18 cellular contexts compared by ENCODE assay signal in genomic region chr1:234885601-234886000, GRCh38.
DNase-seq lines count a peak whose midpoint lies in the region; ATAC-seq and TF ChIP-seq lines count a peak whose summit lies in the region.
"Had no signal": no experiment of that assay in that cellular context is flagged by ENCODE, and none has a peak within 500 bp of the region (broad histone marks: within the 10 kb centered on the region; RNA-seq: fewer than 3 reads in every experiment).

No MANE protein-coding gene starts in this region.

- no peaks in the 10 kb centered on the region for H3K36me3 Mint-ChIP-seq in T-helper 17 cell (ENCODE audit: low read depth)
- H3K36me3 Mint-ChIP-seq: stimulated activated effector memory CD8-positive, alpha-beta T cell treated with anti-CD3 and anti-CD28 coated beads, Interleukin-12 subunit alpha, Interleukin-12 subunit beta, amount 100 ng/mL, for 72 hours had no signal

- H3K4me2 ChIP-seq in BLaER1 treated with 17β-estradiol and CSF1 and Interleukin-3, amounts not matched to agents 10 nM and 100 nM, result peak overlapping the region; percentile 31 to 82 (median 70); a peak in 21 of 22 replicates

- H3K9me3 ChIP-seq in BLaER1 treated with 17β-estradiol and CSF1 and Interleukin-3, amounts not matched to agents 10 nM and 100 nM (replicated peaks in 1 of 11), result peaks cover 0 to 12% (median 5%) of the 10 kb centered on the region in 11 experiments; a peak in 11 of 22 replicates
- H3K9me3 ChIP-seq in T-helper 17 cell (ENCODE audit: control insufficient read depth, low read length, poor library complexity, severe bottlenecking) (no peaks in the 10 kb centered on the region), sigmoid colon (no peaks in the 10 kb centered on the region)
- H3K9me3 ChIP-seq: body of pancreas, Caco-2, MG63 had no signal

- no peak for ATAC-seq in T-helper 17 cell
- ATAC-seq in left ventricle myocardium superior, result peak; percentile 70
- no peak for ATAC-seq in GM21423 (IDR thresholded peaks at IDR 0.05; ENCODE audit: unreplicated experiment)
- ATAC-seq: stimulated activated effector memory CD8-positive, alpha-beta T cell treated with anti-CD3 and anti-CD28 coated beads, Interleukin-12 subunit alpha, Interleukin-12 subunit beta, amount 100 ng/mL, for 72 hours had no signal

- no peaks in the 10 kb centered on the region for H3K27me3 ChIP-seq in BLaER1 treated with 17β-estradiol and CSF1 and Interleukin-3, amounts not matched to agents 10 nM and 100 nM
- no peaks in the 10 kb centered on the region for H3K27me3 ChIP-seq in sigmoid colon
- H3K27me3 ChIP-seq: body of pancreas, MG63 had no signal

- H3K9ac ChIP-seq in BLaER1 treated with 17β-estradiol and CSF1 and Interleukin-3, amounts not matched to agents 10 nM and 100 nM, result no peak overlapping the region; a peak in 1 of 22 replicates
- H3K9ac ChIP-seq: GM23248 had no signal

- no peaks in the 10 kb centered on the region for H3K36me3 ChIP-seq in BLaER1 treated with 17β-estradiol and CSF1 and Interleukin-3, amounts not matched to agents 10 nM and 100 nM
- H3K36me3 ChIP-seq in sigmoid colon, result no peaks in the 10 kb centered on the region
- H3K36me3 ChIP-seq: MG63 had no signal

- no peak for TF ChIP-seq POLR2A in sigmoid colon (IDR thresholded peaks at IDR 0.05)

- no peak for TF ChIP-seq CTCF in sigmoid colon (IDR thresholded peaks at IDR 0.05)

- H3K4me1 ChIP-seq in BLaER1 treated with 17β-estradiol and CSF1 and Interleukin-3, amounts not matched to agents 10 nM and 100 nM, result peaks cover 42 to 75% (median 59%) of the 10 kb centered on the region in 10 experiments
- peaks cover 0 to 29% (median 27%) of the 10 kb centered on the region in 4 donors for H3K4me1 ChIP-seq in sigmoid colon
- H3K4me1 ChIP-seq: Caco-2 had no signal

- H3K4me3 ChIP-seq in BLaER1 treated with 17β-estradiol and CSF1 and Interleukin-3, amounts not matched to agents 10 nM and 100 nM, result no peak overlapping the region
- no peak overlapping the region for H3K4me3 ChIP-seq in sigmoid colon
- H3K4me3 ChIP-seq: body of pancreas, GM23248, MG63, SK-N-MC had no signal

- no peaks in the 10 kb centered on the region for H4K20me1 ChIP-seq in BLaER1 treated with 17β-estradiol and CSF1 and Interleukin-3, amounts not matched to agents 10 nM and 100 nM

- H3K4me3 Mint-ChIP-seq in T-helper 17 cell, result no peak overlapping the region
- H3K4me3 Mint-ChIP-seq: stimulated activated effector memory CD8-positive, alpha-beta T cell treated with anti-CD3 and anti-CD28 coated beads, Interleukin-12 subunit alpha, Interleukin-12 subunit beta, amount 100 ng/mL, for 72 hours had no signal

- 75 to 76% methylated on average over 8 of the region's 8 CpGs for WGBS in sigmoid colon, 2 donors

- peak overlapping the region in 5 of 11 experiments; percentile 2 to 51 (median 23); a peak in 4 of 22 replicates for H3K27ac ChIP-seq in BLaER1 treated with 17β-estradiol and CSF1 and Interleukin-3, amounts not matched to agents 10 nM and 100 nM
- peak overlapping the region; percentile 65 to 80 (median 72) for H3K27ac ChIP-seq in sigmoid colon
- H3K27ac ChIP-seq: GM23248, SK-N-MC had no signal

- peak overlapping the region; percentile 39 for H3K27ac Mint-ChIP-seq in T-helper 17 cell
- H3K27ac Mint-ChIP-seq: stimulated activated effector memory CD8-positive, alpha-beta T cell treated with anti-CD3 and anti-CD28 coated beads, Interleukin-12 subunit alpha, Interleukin-12 subunit beta, amount 100 ng/mL, for 72 hours had no signal

- intact Hi-C loops in left ventricle myocardium superior (cut with micrococcal nuclease), result no loop called here
- intact Hi-C loops in sigmoid colon (cut with DNase I), result no loop called here

- TF ChIP-seq EP300 in sigmoid colon (IDR thresholded peaks at IDR 0.05), result peak in 1 of 4 donors; percentile 59

- H3K4me1 Mint-ChIP-seq in T-helper 17 cell, result peaks cover 19% of the 10 kb centered on the region

- H3K27me3 Mint-ChIP-seq in T-helper 17 cell, result no peaks in the 10 kb centered on the region

- DNase-seq in T-helper 17 cell, result no peak
- peak; percentile 69 for DNase-seq in left ventricle myocardium superior
- DNase-seq in sigmoid colon, result peak; percentile 68
- DNase-seq in stimulated activated CD4-positive, alpha-beta T cell treated with anti-CD3 and anti-CD28 coated beads, Interleukin-4, amount 100 ng/mL, for 1 hour, result no peak
- no peak for DNase-seq in AML-193 (lab: John Stamatoyannopoulos, UW)
- DNase-seq in T-helper 1 cell, result no peak
- DNase-seq: activated CD8-positive, alpha-beta memory T cell treated with anti-CD3 and anti-CD28 coated beads for 24 hours; activated gamma-delta T cell treated with Interleukin-2 at 50 U/mL for 16 hours; body of pancreas; Caco-2; effector memory CD4-positive, alpha-beta T cell; GM23248; MG63; retina had no signal

Comparison
In these comparisons a context has a peak if more than half of its experiments do, and no peak if none do; other contexts are left out.
1. DNase-seq: peak in left ventricle myocardium superior (single experiment) and sigmoid colon (single experiment); none in T-helper 17 cell (0 of 3), stimulated activated CD4-positive, alpha-beta T cell treated with anti-CD3 and anti-CD28 coated beads, Interleukin-4, amount 100 ng/mL, for 1 hour (single experiment), AML-193 (0 of 2) and T-helper 1 cell (0 of 5).